Comparison of ENCODE assay signal across 8 cellular contexts in the genomic region with DNA sequence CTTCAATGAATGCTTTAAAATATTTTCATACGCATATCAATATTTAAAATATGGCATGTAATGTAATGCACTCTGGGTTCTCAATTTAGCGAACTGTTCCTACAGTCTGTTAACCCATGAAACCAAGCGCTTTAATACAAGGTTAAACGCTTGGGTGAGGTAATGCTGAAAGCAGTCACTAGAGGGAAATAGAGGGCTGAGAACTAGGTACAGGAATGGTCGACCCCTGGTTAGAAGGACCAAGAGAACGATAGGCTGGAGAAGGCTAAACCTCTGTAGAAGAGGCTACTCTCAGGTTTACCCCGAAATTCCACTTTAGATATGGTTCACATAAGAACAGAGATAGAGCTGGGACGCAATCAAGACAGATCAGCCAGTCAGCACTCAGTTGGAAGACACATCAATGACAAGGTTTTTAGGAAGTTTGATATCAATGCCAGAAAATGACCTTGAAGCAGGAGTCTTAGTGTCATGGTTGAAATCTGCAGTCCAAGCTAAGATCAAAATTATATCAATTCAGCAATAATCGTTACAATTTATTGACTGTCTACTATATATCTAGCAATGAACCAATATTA. TPM values are rescaled to one million over a fixed set of nuclear protein-coding genes. Genes with fewer than 3 reads are reported as not detected.
A peak's percentile ranks its signal among the peaks of the same experiment; 100 is the strongest.
DNase-seq lines count a peak whose midpoint lies in the region; ATAC-seq and TF ChIP-seq lines count a peak whose summit lies in the region.

No MANE protein-coding gene starts in this region.

- TF ChIP-seq CTCF in Peyer's patch (IDR thresholded peaks at IDR 0.05), result peak in 5 of 6 experiments; percentile 47 to 88 (median 84)

- H3K27me3 ChIP-seq in Peyer's patch, result no peaks in the 10 kb centered on the region

- ATAC-seq in GM21526 (IDR thresholded peaks at IDR 0.05; ENCODE audit: low FRiP score, unreplicated experiment), result peak; percentile 87
- peak; percentile 70 for ATAC-seq in effector memory CD8-positive, alpha-beta T cell (replicated peaks)

- peaks cover 0 to 4% (median 0%) of the 10 kb centered on the region in 4 donors for H3K4me1 ChIP-seq in Peyer's patch

- H3K27me3 Mint-ChIP-seq in activated CD4-positive, alpha-beta memory T cell treated with anti-CD3 and anti-CD28 coated beads for 36 hours, result peaks cover 3% of the 10 kb centered on the region
- peaks cover 6% of the 10 kb centered on the region for H3K27me3 Mint-ChIP-seq in activated CD4-positive, alpha-beta memory T cell treated with anti-CD3 and anti-CD28 coated beads, Interleukin-2, amount 10 ng/mL, durations not matched to agents 7 days and 5 days
- H3K27me3 Mint-ChIP-seq in effector memory CD8-positive, alpha-beta T cell, result peaks cover 0 to 17% of the 10 kb centered on the region in 2 donors

- H3K4me1 Mint-ChIP-seq in activated CD4-positive, alpha-beta memory T cell treated with anti-CD3 and anti-CD28 coated beads for 36 hours (ENCODE audit: low read depth), result no peaks in the 10 kb centered on the region
- no peaks in the 10 kb centered on the region for H3K4me1 Mint-ChIP-seq in activated CD4-positive, alpha-beta memory T cell treated with anti-CD3 and anti-CD28 coated beads, Interleukin-2, amount 10 ng/mL, durations not matched to agents 7 days and 5 days
- H3K4me1 Mint-ChIP-seq in effector memory CD8-positive, alpha-beta T cell (ENCODE audit: low read depth in 2 of 2), result peaks cover 0 to 2% of the 10 kb centered on the region in 2 donors

- no peak overlapping the region for H3K27ac Mint-ChIP-seq in activated CD4-positive, alpha-beta memory T cell treated with anti-CD3 and anti-CD28 coated beads for 36 hours
- no peak overlapping the region for H3K27ac Mint-ChIP-seq in activated CD4-positive, alpha-beta memory T cell treated with anti-CD3 and anti-CD28 coated beads, Interleukin-2, amount 10 ng/mL, durations not matched to agents 7 days and 5 days
- H3K27ac Mint-ChIP-seq in effector memory CD8-positive, alpha-beta T cell, result no peak overlapping the region

- no peak for TF ChIP-seq POLR2A in Peyer's patch (IDR thresholded peaks at IDR 0.05)

- intact Hi-C loops in activated CD4-positive, alpha-beta memory T cell treated with anti-CD3 and anti-CD28 coated beads for 36 hours (cut with micrococcal nuclease), result loop anchor here (1.0 to 5.0 kb wide), 3 partner anchors 119 to 430 kb away; no protein-coding TSS in a partner anchor

- H3K27ac ChIP-seq in Peyer's patch, result no peak overlapping the region

- POLR2A ChIA-PET in activated CD4-positive, alpha-beta memory T cell treated with anti-CD3 and anti-CD28 coated beads for 36 hours (lab: Charles Lee), result no interaction called here
- POLR2A ChIA-PET in activated CD4-positive, alpha-beta memory T cell treated with anti-CD3 and anti-CD28 coated beads, Interleukin-2, amount 10 ng/mL, durations not matched to agents 7 days and 5 days (lab: Charles Lee), result no interaction called here

- no peaks in the 10 kb centered on the region for H3K36me3 Mint-ChIP-seq in activated CD4-positive, alpha-beta memory T cell treated with anti-CD3 and anti-CD28 coated beads for 36 hours
- H3K36me3 Mint-ChIP-seq in activated CD4-positive, alpha-beta memory T cell treated with anti-CD3 and anti-CD28 coated beads, Interleukin-2, amount 10 ng/mL, durations not matched to agents 7 days and 5 days (ENCODE audit: low read depth), result no peaks in the 10 kb centered on the region
- no peaks in the 10 kb centered on the region for H3K36me3 Mint-ChIP-seq in effector memory CD8-positive, alpha-beta T cell (ENCODE audit: insufficient read depth)

- H3K36me3 ChIP-seq in Peyer's patch, result no peaks in the 10 kb centered on the region

- H3K4me3 ChIP-seq in Peyer's patch, result no peak overlapping the region

- no peaks in the 10 kb centered on the region for H3K9me3 Mint-ChIP-seq in activated CD4-positive, alpha-beta memory T cell treated with anti-CD3 and anti-CD28 coated beads for 36 hours
- no peaks in the 10 kb centered on the region for H3K9me3 Mint-ChIP-seq in activated CD4-positive, alpha-beta memory T cell treated with anti-CD3 and anti-CD28 coated beads, Interleukin-2, amount 10 ng/mL, durations not matched to agents 7 days and 5 days
- no peaks in the 10 kb centered on the region for H3K9me3 Mint-ChIP-seq in effector memory CD8-positive, alpha-beta T cell

- CTCF ChIA-PET in activated CD4-positive, alpha-beta memory T cell treated with anti-CD3 and anti-CD28 coated beads for 36 hours (lab: Charles Lee), result interaction anchor here (0.7 to 5.0 kb wide), 11 partner anchors 8 to 228 kb away, joined by 3 to 56 read pairs (median 3); no protein-coding TSS in a partner anchor
- CTCF ChIA-PET in activated CD4-positive, alpha-beta memory T cell treated with anti-CD3 and anti-CD28 coated beads, Interleukin-2, amount 10 ng/mL, durations not matched to agents 7 days and 5 days (lab: Charles Lee), result interaction anchor here (0.8 to 1.3 kb wide), 3 partner anchors 16 to 125 kb away, joined by 3 to 4 read pairs (median 4); no protein-coding TSS in a partner anchor

- no peaks in the 10 kb centered on the region for H3K9me3 ChIP-seq in Peyer's patch

- DNase-seq in activated CD4-positive, alpha-beta memory T cell treated with anti-CD3 and anti-CD28 coated beads for 36 hours, result peak; percentile 10
- no peak for DNase-seq in activated CD4-positive, alpha-beta memory T cell treated with anti-CD3 and anti-CD28 coated beads, Interleukin-2, amount 10 ng/mL, durations not matched to agents 7 days and 5 days
- DNase-seq in HK-2 (ENCODE audit: unreplicated experiment), result peak; percentile 31
- no peak for DNase-seq in Peyer's patch
- peak; percentile 3 to 27 (median 7) for DNase-seq in effector memory CD8-positive, alpha-beta T cell
- peak; percentile 65 for DNase-seq in myocyte (ENCODE audit: low read depth)
- DNase-seq in GOT3 (lab: John Stamatoyannopoulos, UW), result no peak

- no peak overlapping the region for H3K4me3 Mint-ChIP-seq in activated CD4-positive, alpha-beta memory T cell treated with anti-CD3 and anti-CD28 coated beads for 36 hours
- H3K4me3 Mint-ChIP-seq in activated CD4-positive, alpha-beta memory T cell treated with anti-CD3 and anti-CD28 coated beads, Interleukin-2, amount 10 ng/mL, durations not matched to agents 7 days and 5 days, result no peak overlapping the region
- H3K4me3 Mint-ChIP-seq in effector memory CD8-positive, alpha-beta T cell, result no peak overlapping the region

RNA-seq across cellular contexts. Expression of a gene that starts 26.9 kb away (rescaled TPM):
- under 1 TPM in 1 of 2 experiments, not detected in 1; 0.07 TPM for total RNA-seq in activated CD4-positive, alpha-beta memory T cell treated with anti-CD3 and anti-CD28 coated beads for 36 hours
- not detected for total RNA-seq in activated CD4-positive, alpha-beta memory T cell treated with anti-CD3 and anti-CD28 coated beads, Interleukin-2, amount 10 ng/mL, durations not matched to agents 7 days and 5 days
- total RNA-seq in Peyer's patch (1 to 10 TPM; 1.0 to 3.3 (median 1.4) TPM), myocyte (12.5 and 12.8 TPM in 2 replicates)
- polyA plus RNA-seq in myocyte (2012), result 7.6 TPM

Comparison
In these comparisons a context has a peak if more than half of its experiments do, and no peak if none do; other contexts are left out.
1. DNase-seq: peak in activated CD4-positive, alpha-beta memory T cell treated with anti-CD3 and anti-CD28 coated beads for 36 hours (single experiment), HK-2 (single experiment), effector memory CD8-positive, alpha-beta T cell (3 of 3) and myocyte (single experiment); none in activated CD4-positive, alpha-beta memory T cell treated with anti-CD3 and anti-CD28 coated beads, Interleukin-2, amount 10 ng/mL, durations not matched to agents 7 days and 5 days (single experiment), Peyer's patch (0 of 3) and GOT3 (single experiment).